18 cellular contexts compared by ENCODE assay signal in genomic region chr10:98957801-98958200, GRCh38.
A peak's percentile ranks its signal among the peaks of the same experiment; 100 is the strongest.
DNase-seq lines count a peak whose midpoint lies in the region; ATAC-seq and TF ChIP-seq lines count a peak whose summit lies in the region.
"Had no signal": no experiment of that assay in that cellular context is flagged by ENCODE, and none has a peak within 500 bp of the region (broad histone marks: within the 10 kb centered on the region; RNA-seq: fewer than 3 reads in every experiment).

No MANE protein-coding gene starts in this region.

- no peaks in the 10 kb centered on the region for H3K4me1 Mint-ChIP-seq in CD4-positive, alpha-beta memory T cell
- H3K4me1 Mint-ChIP-seq: IgD-negative memory B cell had no signal

- H3K9me3 ChIP-seq in AG04450 (ENCODE audit: control insufficient read depth, insufficient read depth, low read length) (no peaks in the 10 kb centered on the region), fibroblast of lung (ENCODE audit: control insufficient read depth, insufficient read depth, low read depth, low read length) (no peaks in the 10 kb centered on the region), mucosa of descending colon (no peaks in the 10 kb centered on the region), uterus (no peaks in the 10 kb centered on the region)
- H3K9me3 ChIP-seq in CD4-positive, alpha-beta memory T cell (ENCODE audit: control insufficient read depth in 1 of 2, low read length in 2 of 2): no peaks in the 10 kb centered on the region
- H3K9me3 ChIP-seq: BLaER1 treated with 17β-estradiol and CSF1 and Interleukin-3, amounts not matched to agents 10 nM and 100 nM had no signal

- H3K27me3 ChIP-seq in AG04450 (ENCODE audit: control insufficient read depth, insufficient read depth, low read length) (no peaks in the 10 kb centered on the region), fibroblast of lung (ENCODE audit: control insufficient read depth, insufficient read depth, low read length) (no peaks in the 10 kb centered on the region), uterus (no peaks in the 10 kb centered on the region)
- no peaks in the 10 kb centered on the region for H3K27me3 ChIP-seq in CD4-positive, alpha-beta memory T cell (ENCODE audit: insufficient read depth, low read length)
- H3K27me3 ChIP-seq: BLaER1 treated with 17β-estradiol and CSF1 and Interleukin-3, amounts not matched to agents 10 nM and 100 nM had no signal

- peaks cover 0 to 6% (median 1%) of the 10 kb centered on the region in 8 donors for H3K9me3 Mint-ChIP-seq in CD4-positive, alpha-beta memory T cell

- POLR2A ChIA-PET in AG04450 (lab: Yijun Ruan, JAX): interaction anchor here (0.6 to 1.9 kb wide), 4 partner anchors 9 to 497 kb away, joined by 3 to 10 read pairs (median 4); no protein-coding TSS in a partner anchor
- POLR2A ChIA-PET in CD4-positive, alpha-beta memory T cell (lab: Charles Lee; ENCODE audit: partially characterized antibody): no interaction called here

- H3K36me3 ChIP-seq in fibroblast of lung (ENCODE audit: control insufficient read depth, insufficient read depth, low read length): no peaks in the 10 kb centered on the region
- no peaks in the 10 kb centered on the region for H3K36me3 ChIP-seq in mucosa of descending colon (ENCODE audit: low read depth)
- no peaks in the 10 kb centered on the region for H3K36me3 ChIP-seq in uterus
- H3K36me3 ChIP-seq in CD4-positive, alpha-beta memory T cell (ENCODE audit: insufficient read depth, low read length): no peaks in the 10 kb centered on the region
- H3K36me3 ChIP-seq: BLaER1 treated with 17β-estradiol and CSF1 and Interleukin-3, amounts not matched to agents 10 nM and 100 nM had no signal

- no peak for TF ChIP-seq POLR2A in uterus (IDR thresholded peaks at IDR 0.05)

- CTCF ChIA-PET in AG04450 (lab: Charles Lee): interaction anchor here (0.7 kb wide), 1 partner anchor 54 kb away, joined by 3 read pairs; no protein-coding TSS in a partner anchor
- CTCF ChIA-PET in CD4-positive, alpha-beta memory T cell (lab: Charles Lee; ENCODE audit: partially characterized antibody): no interaction called here

- ATAC-seq in mucosa of descending colon (peak; percentile 30), GM18873 (IDR thresholded peaks at IDR 0.05; ENCODE audit: low FRiP score, unreplicated experiment) (no peak)
- ATAC-seq: HCT116, Right ventricle myocardium inferior had no signal

- TF ChIP-seq CTCF in AG04450 (IDR thresholded peaks at IDR 0.05; ENCODE audit: low read depth, low read length) (no peak), fibroblast of lung (conservative IDR thresholded peaks at IDR 0.05 in 1 of 2, IDR thresholded peaks at IDR 0.05 in 1 of 2; ENCODE audit: low read depth in 1 of 2, low read length in 2 of 2) (no peak), mucosa of descending colon (IDR thresholded peaks at IDR 0.05) (no peak), uterus (IDR thresholded peaks at IDR 0.05) (no peak)

- H3K27me3 Mint-ChIP-seq in CD4-positive, alpha-beta memory T cell: peaks cover 0 to 2% of the 10 kb centered on the region in 2 donors

- no peak overlapping the region for H2AFZ ChIP-seq in fibroblast of lung (ENCODE audit: low read length)

- H3K79me2 ChIP-seq in fibroblast of lung (ENCODE audit: control insufficient read depth, insufficient read depth, low read length): no peaks in the 10 kb centered on the region

- H3K27ac ChIP-seq in AG04450 (ENCODE audit: low read depth, low read length) (no peak overlapping the region), fibroblast of lung (ENCODE audit: insufficient read depth, low read length) (no peak overlapping the region), uterus (no peak overlapping the region)
- H3K27ac ChIP-seq in CD4-positive, alpha-beta memory T cell (ENCODE audit: low read depth, low read length): no peak overlapping the region
- H3K27ac ChIP-seq: 22Rv1; BLaER1 treated with 17β-estradiol and CSF1 and Interleukin-3, amounts not matched to agents 10 nM and 100 nM had no signal

- H3K9ac ChIP-seq in fibroblast of lung (ENCODE audit: insufficient read depth, low read length): no peak overlapping the region
- H3K9ac ChIP-seq: BLaER1 treated with 17β-estradiol and CSF1 and Interleukin-3, amounts not matched to agents 10 nM and 100 nM had no signal

- H3K4me3 Mint-ChIP-seq in CD4-positive, alpha-beta memory T cell: no peak overlapping the region
- H3K4me3 Mint-ChIP-seq: IgD-negative memory B cell had no signal

- no peaks in the 10 kb centered on the region for H4K20me1 ChIP-seq in fibroblast of lung (ENCODE audit: control insufficient read depth, extremely low read depth, insufficient read depth, low read length)
- H4K20me1 ChIP-seq: BLaER1 treated with 17β-estradiol and CSF1 and Interleukin-3, amounts not matched to agents 10 nM and 100 nM had no signal

- peak; percentile 59 for DNase-seq in AG04450 (ENCODE audit: low read depth, low spot score)
- DNase-seq in NCI-H82 treated with DMSO at 0.1 percent for 48 hours (lab: John Stamatoyannopoulos, UW; ENCODE audit: unreplicated experiment): peak; percentile 8
- peak in 1 of 2 donors; percentile 83 for DNase-seq in fibroblast of lung (ENCODE audit: low read depth in 2 of 2)
- peak in 1 of 3 donors; percentile 2 for DNase-seq in mucosa of descending colon
- DNase-seq in uterus: no peak
- no peak for DNase-seq in CD4-positive, alpha-beta memory T cell
- DNase-seq in NCI-H2081 treated with DMSO at 0.1 percent for 48 hours (lab: John Stamatoyannopoulos, UW): no peak
- DNase-seq: DMS 273 treated with DMSO at 0.1 percent for 48 hours, NCI-H1436 treated with DMSO at 0.1 percent for 48 hours, NCI-H2107, NCI-H226, NCI-H526 treated with DMSO at 0.1 percent for 48 hours had no signal

- peak overlapping the region; percentile 16 for H3K4me2 ChIP-seq in fibroblast of lung (ENCODE audit: extremely low read depth, insufficient read depth, low read length)
- H3K4me2 ChIP-seq: BLaER1 treated with 17β-estradiol and CSF1 and Interleukin-3, amounts not matched to agents 10 nM and 100 nM had no signal

- H3K27ac Mint-ChIP-seq in CD4-positive, alpha-beta memory T cell: no peak overlapping the region
- H3K27ac Mint-ChIP-seq: IgD-negative memory B cell had no signal

- no peaks in the 10 kb centered on the region for H3K36me3 Mint-ChIP-seq in CD4-positive, alpha-beta memory T cell
- H3K36me3 Mint-ChIP-seq: IgD-negative memory B cell had no signal

- intact Hi-C loops in mucosa of descending colon (cut with DNase I, micrococcal nuclease) (no loop called here), uterus (cut with DNase I; ENCODE audit: low total_unique reads) (no loop called here)
- intact Hi-C loops in CD4-positive, alpha-beta memory T cell (cut with micrococcal nuclease): no loop called here

- H3K4me3 ChIP-seq in AG04450 (ENCODE audit: low read depth, low read length) (no peak overlapping the region), fibroblast of lung (replicated peaks in 1 of 4; ENCODE audit: control extremely low read depth in 1 of 4, insufficient read depth in 1 of 4, low read depth in 3 of 4, low read length in 4 of 4) (no peak overlapping the region), mucosa of descending colon (no peak overlapping the region), uterus (no peak overlapping the region)
- no peak overlapping the region for H3K4me3 ChIP-seq in CD4-positive, alpha-beta memory T cell (ENCODE audit: low read length in 2 of 2)
- H3K4me3 ChIP-seq: BLaER1 treated with 17β-estradiol and CSF1 and Interleukin-3, amounts not matched to agents 10 nM and 100 nM had no signal

- H3K4me1 ChIP-seq in fibroblast of lung (ENCODE audit: control insufficient read depth, extremely low read depth, insufficient read depth, low read length): peaks cover 19% of the 10 kb centered on the region
- no peaks in the 10 kb centered on the region for H3K4me1 ChIP-seq in mucosa of descending colon (ENCODE audit: low read depth)
- no peaks in the 10 kb centered on the region for H3K4me1 ChIP-seq in uterus
- H3K4me1 ChIP-seq in CD4-positive, alpha-beta memory T cell (ENCODE audit: insufficient read depth, low read length): no peaks in the 10 kb centered on the region
- H3K4me1 ChIP-seq: BLaER1 treated with 17β-estradiol and CSF1 and Interleukin-3, amounts not matched to agents 10 nM and 100 nM had no signal

Comparison
In these comparisons a context has a peak if more than half of its experiments do, and no peak if none do; other contexts are left out.
1. DNase-seq: peak in AG04450 (single experiment) and NCI-H82 treated with DMSO at 0.1 percent for 48 hours (single experiment); none in uterus (0 of 2), CD4-positive, alpha-beta memory T cell (0 of 5) and NCI-H2081 treated with DMSO at 0.1 percent for 48 hours (single experiment).